ENCODE assay signal across 22 cellular contexts in genomic region chr2:102290594-102290993, GRCh38. TPM values are rescaled to one million over a fixed set of nuclear protein-coding genes. Genes with fewer than 3 reads are reported as not detected.
"Had no signal": no experiment of that assay in that cellular context is flagged by ENCODE, and none has a peak within 500 bp of the region (broad histone marks: within the 10 kb centered on the region; RNA-seq: fewer than 3 reads in every experiment).

No MANE protein-coding gene starts in this region.

- DNase-seq: activated CD4-positive, alpha-beta memory T cell treated with anti-CD3 and anti-CD28 coated beads, Interleukin-2, amount 10 ng/mL, durations not matched to agents 7 days and 5 days; activated CD4-positive, alpha-beta T cell treated with anti-CD3 and anti-CD28 coated beads for 36 hours; activated CD4-positive, alpha-beta T cell treated with anti-CD3 and anti-CD28 coated beads, Interleukin-2, amount 50 U/mL, for 1 hour; activated CD8-positive, alpha-beta memory T cell treated with anti-CD3 and anti-CD28 coated beads, Interleukin-2, amount 50 U/mL, for 4 hours; activated effector memory CD4-positive, alpha-beta T cell treated with Interleukin-2 at 50 U/mL for 16 hours; activated naive CD4-positive, alpha-beta T cell; activated T-cell treated with anti-CD3 and anti-CD28 coated beads, Interleukin-2, amount 50 U/mL, for 24 hours; KBM-7; NCI-H1105 treated with DMSO at 0.1 percent for 48 hours; NCI-H1436 treated with DMSO at 0.1 percent for 48 hours; NCI-H187; NCI-H2081; NCI-H69; Peyer's patch; SW 1271; T-helper 17 cell; T1000 had no signal

- H3K36me3 ChIP-seq: cardiac muscle cell, Peyer's patch, SJSA1 had no signal

- H3K4me1 ChIP-seq: Peyer's patch, SJSA1 had no signal

- ATAC-seq: SK-N-SH treated with all-trans-retinoic acid at 6 μM for 48 hours, T-helper 17 cell had no signal

- FAIRE-seq: astrocyte had no signal

- H3K9me3 ChIP-seq: Peyer's patch, SJSA1 had no signal

- H3K27me3 ChIP-seq: Peyer's patch, SJSA1 had no signal

- H3K4me3 ChIP-seq: cardiac muscle cell, Peyer's patch, SJSA1 had no signal

- H3K27ac ChIP-seq: cardiac muscle cell, Peyer's patch, SJSA1, VCaP had no signal

RNA-seq across cellular contexts. Expression of gene IL1RL1, which starts 20.8 kb away (rescaled TPM):
- total RNA-seq: cardiac muscle cell, SJSA1 had no signal
- polyA plus RNA-seq: cardiac muscle cell had no signal
